In genomic region chr10:3099291-3100092, GRCh38 we compare ENCODE assay signal across 12 cellular contexts. TPM values are rescaled to one million over a fixed set of nuclear protein-coding genes. Genes with fewer than 3 reads are reported as not detected.
DNase-seq lines count a peak whose midpoint lies in the region; ATAC-seq, FAIRE-seq and TF ChIP-seq lines count a peak whose summit lies in the region.
"Had no signal": no experiment of that assay in that cellular context is flagged by ENCODE, and none has a peak within 500 bp of the region (broad histone marks: within the 10 kb centered on the region; RNA-seq: fewer than 3 reads in every experiment).

No MANE protein-coding gene starts in this region.

- H3K79me1 ChIP-seq in mesendoderm (ENCODE audit: low read length) = peaks cover 9% of the 10 kb centered on the region

- H3K4me3 ChIP-seq in Caco-2 (ENCODE audit: low read depth, low read length) (no peak overlapping the region), bronchial epithelial cell (ENCODE audit: low read depth, low read length) (no peak overlapping the region), mesendoderm (ENCODE audit: low read length) (no peak overlapping the region)

- TF ChIP-seq CTCF in Caco-2 (IDR thresholded peaks at IDR 0.05; ENCODE audit: insufficient read depth in 1 of 2, low read depth in 1 of 2, low read length in 1 of 2, severe bottlenecking in 1 of 2, unreplicated experiment in 1 of 2) (no peak), bronchial epithelial cell (IDR thresholded peaks at IDR 0.05; ENCODE audit: insufficient read depth, low read length, severe bottlenecking) (no peak), omental fat pad (IDR thresholded peaks at IDR 0.05) (no peak)

- no peaks in the 10 kb centered on the region for H3K27me3 Mint-ChIP-seq in Caco-2 (ENCODE audit: insufficient read depth, unreplicated experiment)
- H3K27me3 Mint-ChIP-seq: effector memory CD8-positive, alpha-beta T cell had no signal

- peaks cover 9% of the 10 kb centered on the region for H3K79me2 ChIP-seq in mesendoderm (ENCODE audit: control insufficient read depth, insufficient read depth, low read length)

- no peak overlapping the region for H2BK5ac ChIP-seq in mesendoderm (ENCODE audit: low read length)

- H3K4me2 ChIP-seq in mesendoderm (ENCODE audit: low read length) = no peak overlapping the region

- H3K4me1 ChIP-seq in Caco-2 (peaks cover 35% of the 10 kb centered on the region), mesendoderm (ENCODE audit: control insufficient read depth, low read depth, low read length) (peaks cover 10% of the 10 kb centered on the region)

- FAIRE-seq in bronchial epithelial cell (lab: Jason Lieb, UNC) = peak; percentile 60
- FAIRE-seq: G401.6 had no signal

- intact Hi-C loops in Caco-2 (cut with micrococcal nuclease; ENCODE audit: unreplicated experiment) = no loop called here

- no peak overlapping the region for H2BK15ac ChIP-seq in mesendoderm (replicated peaks; ENCODE audit: low read depth)

- peaks cover 82% of the 10 kb centered on the region for H3K36me3 Mint-ChIP-seq in Caco-2 (ENCODE audit: insufficient read depth, unreplicated experiment)

- peaks cover 22% of the 10 kb centered on the region for H3K4me1 Mint-ChIP-seq in Caco-2 (ENCODE audit: low read depth, unreplicated experiment)

- DNase-seq in Caco-2 = no peak
- DNase-seq in MV-4-11 (lab: John Stamatoyannopoulos, UW) = peak; percentile 86
- DNase-seq in bronchial epithelial cell (ENCODE audit: low read depth) = peak; percentile 94
- no peak for DNase-seq in omental fat pad (ENCODE audit: low spot score)
- DNase-seq in hippocampal formation (lab: John Stamatoyannopoulos, UW) = no peak
- no peak for DNase-seq in mesendoderm
- no peak for DNase-seq in NCI-H2227 (lab: John Stamatoyannopoulos, UW; ENCODE audit: unreplicated experiment)
- DNase-seq: effector memory CD8-positive, alpha-beta T cell; left cardiac atrium; NCI-H2171 had no signal

- no peak overlapping the region for H4K5ac ChIP-seq in mesendoderm (ENCODE audit: low read length)

- CTCF ChIA-PET in Caco-2 (lab: Charles Lee) = no interaction called here

- no peaks in the 10 kb centered on the region for H3K9me3 Mint-ChIP-seq in Caco-2 (ENCODE audit: unreplicated experiment)
- H3K9me3 Mint-ChIP-seq: effector memory CD8-positive, alpha-beta T cell had no signal

- no peak overlapping the region for H3K23ac ChIP-seq in mesendoderm (ENCODE audit: low read length)

- H3K27me3 ChIP-seq in Caco-2 (replicated peaks; ENCODE audit: control insufficient read depth, insufficient read depth, low read length) (no peaks in the 10 kb centered on the region), bronchial epithelial cell (ENCODE audit: control insufficient read depth, insufficient read depth, low read length) (no peaks in the 10 kb centered on the region), mesendoderm (ENCODE audit: insufficient read depth, low read length, poor library complexity) (no peaks in the 10 kb centered on the region)

- H2BK120ac ChIP-seq in mesendoderm (ENCODE audit: low read depth, low read length) = no peak overlapping the region

- WGBS in mesendoderm (ENCODE audit: extremely low coverage, insufficient coverage, low lambda C conversion rate) = no CpG with 5 or more reads among the region's 22 CpGs

- no peak overlapping the region for H3K9ac ChIP-seq in mesendoderm (ENCODE audit: low read length)

- H3K18ac ChIP-seq in mesendoderm (ENCODE audit: low read length) = no peak overlapping the region

- H3K36me3 ChIP-seq in Caco-2 (ENCODE audit: control insufficient read depth, insufficient read depth, low read length) (peaks cover 5% of the 10 kb centered on the region), bronchial epithelial cell (ENCODE audit: control insufficient read depth, insufficient read depth, low read length) (peaks cover 26% of the 10 kb centered on the region), mesendoderm (ENCODE audit: control insufficient read depth, insufficient read depth, low read length) (peaks cover 4% of the 10 kb centered on the region)

- no peaks in the 10 kb centered on the region for H3K9me3 ChIP-seq in Caco-2

- no peak overlapping the region for H3K4ac ChIP-seq in mesendoderm (ENCODE audit: low read depth, low read length)

- H3K27ac Mint-ChIP-seq in Caco-2 (ENCODE audit: unreplicated experiment) = peak overlapping the region; percentile 18

- ATAC-seq in omental fat pad (ENCODE audit: low FRiP score) (peak; percentile 74), GM21381 (IDR thresholded peaks at IDR 0.05; ENCODE audit: unreplicated experiment) (no peak)
- ATAC-seq: effector memory CD8-positive, alpha-beta T cell had no signal

- H4K8ac ChIP-seq in mesendoderm (ENCODE audit: low read depth, low read length) = no peak overlapping the region

- POLR2A ChIA-PET in Caco-2 (lab: Charles Lee) = no interaction called here

- H2AK5ac ChIP-seq in mesendoderm (ENCODE audit: low read length) = no peak overlapping the region

- no peak overlapping the region for H3K27ac ChIP-seq in mesendoderm (ENCODE audit: low read depth, low read length)

- no peak overlapping the region for H3K4me3 Mint-ChIP-seq in Caco-2 (ENCODE audit: unreplicated experiment)
- H3K4me3 Mint-ChIP-seq: effector memory CD8-positive, alpha-beta T cell had no signal

- no peak overlapping the region for H3K56ac ChIP-seq in mesendoderm (ENCODE audit: low read length)

- BruUV-seq in Caco-2 (replicated peaks; lab: Mats Ljungman, UMichigan) = no TSS peak

RNA-seq across cellular contexts. Expression of gene PFKP, which starts 32.1 kb away (rescaled TPM):
- total RNA-seq in Caco-2 (2022) (218 and 234 TPM in 2 replicates), bronchial epithelial cell (188 and 196 TPM in 2 replicates), omental fat pad (10 to 100 TPM; 22.2 to 83.9 (median 34.0) TPM)
- 43.2 TPM for polyA plus RNA-seq in mesendoderm (2013, experiment 1 of 2)
- 46.8 TPM for polyA plus RNA-seq in mesendoderm (2013, experiment 2 of 2)

Comparison
In these comparisons a context has a peak if more than half of its experiments do, and no peak if none do; other contexts are left out.
1. DNase-seq: peak in MV-4-11 (single experiment) and bronchial epithelial cell (single experiment); none in Caco-2 (0 of 2), omental fat pad (single experiment), hippocampal formation (0 of 2), mesendoderm (single experiment) and NCI-H2227 (single experiment).